11 cellular contexts compared by ENCODE assay signal in the genomic region with DNA sequence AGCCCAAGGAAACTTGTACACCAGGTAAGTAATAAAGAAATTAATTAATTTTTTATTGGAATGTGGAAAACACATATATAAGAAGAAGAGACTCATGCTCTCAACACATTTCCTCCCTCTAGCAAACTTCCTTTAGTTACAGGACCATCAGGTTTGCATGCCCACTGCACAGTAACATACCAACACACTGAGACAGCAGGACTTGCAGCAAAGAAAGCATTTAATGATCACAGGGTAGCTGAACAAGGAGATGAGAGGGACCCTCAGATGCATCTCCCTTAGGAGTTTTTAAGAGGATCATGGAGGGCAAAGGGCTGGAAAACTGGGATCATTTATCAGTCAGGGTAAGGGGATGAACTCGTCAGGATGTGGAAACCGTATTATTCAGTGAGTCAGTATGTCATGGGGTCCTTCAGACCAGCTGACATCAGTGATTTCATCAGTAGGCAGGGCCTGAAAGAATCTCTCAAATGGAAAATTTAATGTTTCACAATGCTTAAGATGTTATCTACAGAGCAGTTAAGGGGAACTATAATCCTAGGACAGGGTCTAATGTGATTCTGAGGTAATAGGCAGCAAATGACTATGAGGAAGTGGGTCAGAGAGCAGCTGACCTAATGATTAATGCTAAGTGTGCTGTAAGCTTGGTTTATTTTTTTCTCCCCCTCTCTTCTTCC.
DNase-seq lines count a peak whose midpoint lies in the region; ATAC-seq and TF ChIP-seq lines count a peak whose summit lies in the region.
"Had no signal": no experiment of that assay in that cellular context is flagged by ENCODE, and none has a peak within 500 bp of the region (broad histone marks: within the 10 kb centered on the region; RNA-seq: fewer than 3 reads in every experiment).

No MANE protein-coding gene starts in this region.

- H3K9me3 ChIP-seq in OCI-LY3 (ENCODE audit: insufficient read depth, low read length): 0 out of 2 replicates have a peak, but pooled peaks cover 4% of the 10 kb centered on the region

- no peak overlapping the region; the same call in 1 of the 2 replicates for H2AFZ ChIP-seq in OCI-LY3 (ENCODE audit: low read depth, low read length)

- peaks cover 11% of the 10 kb centered on the region for H3K4me1 ChIP-seq in OCI-LY3 (ENCODE audit: low read length)

- peak overlapping the region; percentile 48 for H3K27ac ChIP-seq in OCI-LY3 (ENCODE audit: low read length)
- H3K27ac ChIP-seq: cardiac muscle cell had no signal

- no peak overlapping the region for H3K9ac ChIP-seq in OCI-LY3 (ENCODE audit: low read length)

- ATAC-seq in GM18508 (IDR thresholded peaks at IDR 0.05; ENCODE audit: insufficient read depth, unreplicated experiment): peak; percentile 53

- no peak for TF ChIP-seq CTCF in OCI-LY3 (IDR thresholded peaks at IDR 0.05; ENCODE audit: low read depth, low read length)
- no peak for TF ChIP-seq CTCF in epithelial cell of esophagus (IDR thresholded peaks at IDR 0.05; ENCODE audit: insufficient read depth, low read depth, low read length, missing control alignments)

- no peaks in the 10 kb centered on the region for H3K27me3 ChIP-seq in OCI-LY3 (ENCODE audit: low read depth, low read length)
- H3K27me3 ChIP-seq: cardiac muscle cell had no signal

- H3K79me2 ChIP-seq in OCI-LY3 (ENCODE audit: low read length): no peaks in the 10 kb centered on the region

- no peak overlapping the region for H3K4me3 ChIP-seq in OCI-LY3 (ENCODE audit: low read length)
- H3K4me3 ChIP-seq in epithelial cell of esophagus (ENCODE audit: low read length): no peak overlapping the region
- H3K4me3 ChIP-seq: cardiac muscle cell had no signal

- peak; percentile 43 for DNase-seq in epithelial cell of esophagus (ENCODE audit: low read depth)
- DNase-seq in renal cortical epithelial cell (ENCODE audit: low read depth): peak; percentile 97
- no peak for DNase-seq in activated CD4-positive, alpha-beta T cell treated with anti-CD3 and anti-CD28 coated beads, Interleukin-2, amount 50 U/mL, for 4 hours
- DNase-seq in NAMALWA (ENCODE audit: low spot score): no peak
- no peak for DNase-seq in NCI-H526 treated with DMSO at 0.1 percent for 48 hours (lab: John Stamatoyannopoulos, UW)
- DNase-seq in islet precursor cell: no peak
- DNase-seq: NCI-H1092 treated with DMSO at 0.1 percent for 48 hours, nucleus accumbens had no signal

- H3K36me3 ChIP-seq in OCI-LY3 (replicated peaks; ENCODE audit: low read depth, low read length): peaks cover 10% of the 10 kb centered on the region
- H3K36me3 ChIP-seq: cardiac muscle cell had no signal

- H4K20me1 ChIP-seq in OCI-LY3 (ENCODE audit: insufficient read depth, low read length): no peaks in the 10 kb centered on the region

- peak overlapping the region; percentile 7; the same call in 1 of the 2 replicates for H3K4me2 ChIP-seq in OCI-LY3 (ENCODE audit: low read length)

Comparison
In these comparisons a context has a peak if more than half of its experiments do, and no peak if none do; other contexts are left out.
1. DNase-seq: peak in epithelial cell of esophagus (single experiment) and renal cortical epithelial cell (single experiment); none in activated CD4-positive, alpha-beta T cell treated with anti-CD3 and anti-CD28 coated beads, Interleukin-2, amount 50 U/mL, for 4 hours (0 of 2), NAMALWA (single experiment), NCI-H526 treated with DMSO at 0.1 percent for 48 hours (single experiment) and islet precursor cell (single experiment).